ENCODE assay signal across 17 cellular contexts in the genomic region with DNA sequence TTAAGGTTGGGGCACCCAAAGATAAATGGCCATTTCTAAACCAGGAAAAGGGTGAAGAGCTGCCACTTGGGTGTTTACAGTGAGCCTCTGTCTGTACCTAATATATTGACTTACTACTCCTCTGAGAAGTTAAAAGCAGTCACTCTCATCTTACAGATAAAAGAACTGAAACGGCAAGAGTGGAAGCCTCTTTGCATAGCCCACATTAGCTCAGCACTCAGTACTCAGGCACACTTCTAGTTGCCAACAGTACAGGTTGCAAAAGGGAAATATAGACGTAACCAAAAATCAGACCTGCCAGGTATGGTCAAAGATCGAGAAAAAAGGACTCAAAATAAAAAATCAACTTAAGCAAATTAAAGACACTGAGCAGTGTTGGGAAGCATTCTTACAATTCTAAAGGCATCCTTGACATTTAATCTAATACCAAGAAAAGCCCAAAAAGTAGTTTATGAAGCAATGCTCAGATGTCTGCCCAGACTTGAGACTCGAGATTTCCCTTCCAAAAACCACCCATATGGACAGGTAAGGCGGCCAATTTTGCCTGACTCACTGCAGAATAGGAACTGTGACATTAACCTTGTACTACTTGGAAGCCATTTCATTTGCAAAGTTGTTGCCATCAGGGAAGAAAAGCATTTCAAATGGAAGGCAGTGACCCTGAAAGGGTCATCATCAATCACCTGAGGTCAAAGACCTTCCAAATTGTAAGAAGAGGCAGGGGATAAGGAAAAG.
DNase-seq lines count a peak whose midpoint lies in the region; ATAC-seq, FAIRE-seq and TF ChIP-seq lines count a peak whose summit lies in the region.
"Had no signal": no experiment of that assay in that cellular context is flagged by ENCODE, and none has a peak within 500 bp of the region (broad histone marks: within the 10 kb centered on the region; RNA-seq: fewer than 3 reads in every experiment).

No MANE protein-coding gene starts in this region.

- DNase-seq in left lobe of liver (ENCODE audit: low spot score), result no peak
- DNase-seq in H54 (ENCODE audit: insufficient read length, low spot score), result no peak
- DNase-seq in SIG-M5 treated with dmso at 0.1 percent for 504 hours (lab: John Stamatoyannopoulos, UW; ENCODE audit: unreplicated experiment), result no peak
- no peak for DNase-seq in activated CD4-positive, alpha-beta T cell treated with anti-CD3 and anti-CD28 coated beads, Interleukin-2, amount 50 U/mL, for 48 hours
- DNase-seq: activated CD4-positive, alpha-beta T cell treated with anti-CD3 and anti-CD28 coated beads for 48 hours; activated T-cell treated with anti-CD3 and anti-CD28 coated beads, Interleukin-2, amount 50 U/mL, for 24 hours; cerebellar nuclear complex; DND-41; islet precursor cell; MG63; NCI-H1930; stimulated activated CD4-positive, alpha-beta T cell treated with anti-CD3 and anti-CD28 coated beads, Interleukin-1b, Interleukin-23, amount 100 ng/mL, for 48 hours; thyroid gland had no signal

- ATAC-seq in GM19043 (IDR thresholded peaks at IDR 0.05; ENCODE audit: low read depth, unreplicated experiment) (peak; percentile 91), GM21576 (IDR thresholded peaks at IDR 0.05; ENCODE audit: unreplicated experiment) (peak; percentile 84), HG03095 (IDR thresholded peaks at IDR 0.05; ENCODE audit: unreplicated experiment) (peak; percentile 91), left lobe of liver (peak; percentile 82)

- FAIRE-seq in H54 (lab: Jason Lieb, UNC), result no peak
- FAIRE-seq: endothelial cell of umbilical vein had no signal

- TF ChIP-seq POLR2A in H54 (IDR thresholded peaks at IDR 0.05; ENCODE audit: low read depth, low read length), result no peak
